ENCODE assay signal across 1 cellular context in the genomic region with DNA sequence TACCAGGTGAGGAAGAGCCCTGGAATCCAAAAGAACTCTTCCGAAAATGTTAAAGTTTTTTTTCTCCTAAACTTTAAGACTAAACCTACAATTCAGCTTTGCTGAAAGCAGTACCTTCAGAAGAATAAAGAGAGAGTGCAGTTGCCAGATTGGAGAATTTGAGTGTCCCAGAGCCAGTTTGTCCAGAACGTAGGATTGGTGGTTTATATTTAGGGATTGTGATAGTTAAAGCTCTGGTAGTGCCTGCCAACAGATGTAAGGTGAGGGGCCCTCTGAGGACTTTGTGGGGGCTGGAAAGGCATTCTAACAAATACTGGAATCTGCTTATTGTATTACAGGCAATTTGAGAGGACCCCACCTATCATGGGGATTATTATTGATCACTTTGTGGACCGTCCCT.
TF ChIP-seq lines count a peak whose summit lies in the region.

No MANE protein-coding gene starts in this region.

TF ChIP-seq in H1, 55 proteins besides CTCF, POLR2A, EP300 and RAD21:
- TF ChIP-seq KDM5A (IDR thresholded peaks at IDR 0.05; ENCODE audit: low read length) = no peak
